Comparison of ENCODE assay signal across 13 cellular contexts in the genomic region with DNA sequence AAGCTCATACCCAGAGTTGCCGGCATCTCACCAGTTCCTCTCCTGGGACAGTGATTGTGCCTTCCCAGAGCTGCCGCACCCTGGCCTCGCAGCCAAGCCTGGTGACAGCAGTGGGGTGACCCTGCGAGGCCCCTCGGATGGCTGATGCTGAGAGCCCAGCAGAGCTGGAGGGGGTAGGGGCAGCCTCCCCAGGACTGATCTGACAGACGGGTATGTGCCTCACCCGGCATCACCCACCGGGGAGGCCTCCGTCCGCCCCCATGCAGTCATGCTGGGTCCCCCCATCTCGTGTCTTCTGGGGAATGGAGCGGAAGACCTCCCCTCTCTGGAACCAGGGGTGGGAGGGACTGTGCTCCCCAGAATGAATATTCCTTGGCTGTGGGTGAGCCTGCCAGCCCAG.
DNase-seq lines count a peak whose midpoint lies in the region; ATAC-seq and TF ChIP-seq lines count a peak whose summit lies in the region.
"Had no signal": no experiment of that assay in that cellular context is flagged by ENCODE, and none has a peak within 500 bp of the region (broad histone marks: within the 10 kb centered on the region; RNA-seq: fewer than 3 reads in every experiment).

No MANE protein-coding gene starts in this region.

- no peaks in the 10 kb centered on the region for H3K27me3 Mint-ChIP-seq in stimulated activated naive CD8-positive, alpha-beta T cell treated with anti-CD3 and anti-CD28 coated beads, Interleukin-15, amount 100 ng/mL, for 72 hours
- no peaks in the 10 kb centered on the region for H3K27me3 Mint-ChIP-seq in activated B cell treated with CpG ODN at 0.5 μM for 24 hours
- no peaks in the 10 kb centered on the region for H3K27me3 Mint-ChIP-seq in stimulated activated memory B cell treated with anti-CD40 and anti-IgM and Interleukin-4, amounts not matched to agents 10 μg/mL and 1 μg/mL and 100 μg/mL, for 72 hours

- POLR2A ChIA-PET in activated B cell treated with CpG ODN at 0.5 μM for 24 hours (lab: Charles Lee) = interaction anchor here (0.7 to 3.8 kb wide), 8 partner anchors 9 to 201 kb away, joined by 3 to 27 read pairs (median 6); partner anchors contain the start of gene FAM53B

- no peaks in the 10 kb centered on the region for H3K27me3 ChIP-seq in effector memory CD4-positive, alpha-beta T cell (replicated peaks; ENCODE audit: control insufficient read depth, insufficient read depth, low read length, poor library complexity, severe bottlenecking)
- H3K27me3 ChIP-seq in thyroid gland = no peaks in the 10 kb centered on the region

- no peaks in the 10 kb centered on the region for H3K36me3 ChIP-seq in KOPT-K1 (ENCODE audit: insufficient read depth, low read length)
- H3K36me3 ChIP-seq in effector memory CD4-positive, alpha-beta T cell (ENCODE audit: control insufficient read depth, insufficient read depth, low read length) = no peaks in the 10 kb centered on the region
- H3K36me3 ChIP-seq in thyroid gland = no peaks in the 10 kb centered on the region

- H3K4me3 ChIP-seq in effector memory CD4-positive, alpha-beta T cell (ENCODE audit: insufficient read depth, low read depth, low read length, poor library complexity, severe bottlenecking) = no peak overlapping the region
- H3K4me3 ChIP-seq in thyroid gland (replicated peaks in 1 of 3) = no peak overlapping the region

- H3K36me3 Mint-ChIP-seq in activated B cell treated with CpG ODN at 0.5 μM for 24 hours (ENCODE audit: low read depth) = no peaks in the 10 kb centered on the region
- no peaks in the 10 kb centered on the region for H3K36me3 Mint-ChIP-seq in stimulated activated memory B cell treated with anti-CD40 and anti-IgM and Interleukin-4, amounts not matched to agents 10 μg/mL and 1 μg/mL and 100 μg/mL, for 72 hours
- H3K36me3 Mint-ChIP-seq: CD14-positive monocyte; CD8-positive, alpha-beta T cell had no signal

- no peaks in the 10 kb centered on the region for H3K9me3 ChIP-seq in KOPT-K1 (ENCODE audit: insufficient read depth, low read length, poor library complexity, severe bottlenecking)
- no peaks in the 10 kb centered on the region for H3K9me3 ChIP-seq in effector memory CD4-positive, alpha-beta T cell (ENCODE audit: control insufficient read depth, low read length)
- no peaks in the 10 kb centered on the region for H3K9me3 ChIP-seq in thyroid gland

- no peaks in the 10 kb centered on the region for H3K9me3 Mint-ChIP-seq in stimulated activated naive CD8-positive, alpha-beta T cell treated with anti-CD3 and anti-CD28 coated beads, Interleukin-15, amount 100 ng/mL, for 72 hours
- no peaks in the 10 kb centered on the region for H3K9me3 Mint-ChIP-seq in activated B cell treated with CpG ODN at 0.5 μM for 24 hours
- H3K9me3 Mint-ChIP-seq in stimulated activated memory B cell treated with anti-CD40 and anti-IgM and Interleukin-4, amounts not matched to agents 10 μg/mL and 1 μg/mL and 100 μg/mL, for 72 hours = no peaks in the 10 kb centered on the region
- H3K9me3 Mint-ChIP-seq: CD14-positive monocyte; CD8-positive, alpha-beta T cell had no signal

- ATAC-seq in stimulated activated naive CD8-positive, alpha-beta T cell treated with anti-CD3 and anti-CD28 coated beads, Interleukin-15, amount 100 ng/mL, for 72 hours = peak; percentile 6
- ATAC-seq in stimulated activated naive CD8-positive, alpha-beta T cell treated with anti-CD3 and anti-CD28 coated beads, Interleukin-15, Interleukin-2, amounts not matched to agents 100 U/mL and 50 U/mL, for 24 hours = no peak
- ATAC-seq in activated B cell treated with CpG ODN at 0.5 μM for 24 hours (ENCODE audit: low read depth) = no peak
- no peak for ATAC-seq in stimulated activated memory B cell treated with anti-CD40 and anti-IgM and Interleukin-4, amounts not matched to agents 10 μg/mL and 1 μg/mL and 100 μg/mL, for 72 hours
- ATAC-seq: CD8-positive, alpha-beta T cell had no signal

- H3K4me1 ChIP-seq in effector memory CD4-positive, alpha-beta T cell (ENCODE audit: control insufficient read depth, insufficient read depth, low read length, poor library complexity, severe bottlenecking) = peaks cover 13% of the 10 kb centered on the region
- H3K4me1 ChIP-seq in thyroid gland = peaks cover 0 to 5% of the 10 kb centered on the region in 2 donors

- TF ChIP-seq CTCF in activated B cell treated with CpG ODN at 0.5 μM for 24 hours (IDR thresholded peaks at IDR 0.05) = no peak
- no peak for TF ChIP-seq CTCF in thyroid gland (IDR thresholded peaks at IDR 0.05)

- peaks cover 27% of the 10 kb centered on the region for H3K4me1 Mint-ChIP-seq in stimulated activated naive CD8-positive, alpha-beta T cell treated with anti-CD3 and anti-CD28 coated beads, Interleukin-15, amount 100 ng/mL, for 72 hours
- peaks cover 93% of the 10 kb centered on the region for H3K4me1 Mint-ChIP-seq in activated B cell treated with CpG ODN at 0.5 μM for 24 hours
- peaks cover 74% of the 10 kb centered on the region for H3K4me1 Mint-ChIP-seq in stimulated activated memory B cell treated with anti-CD40 and anti-IgM and Interleukin-4, amounts not matched to agents 10 μg/mL and 1 μg/mL and 100 μg/mL, for 72 hours

- TF ChIP-seq POLR2A in thyroid gland (IDR thresholded peaks at IDR 0.05) = no peak

- H3K27ac ChIP-seq in KOPT-K1 (ENCODE audit: low read depth, low read length, poor library complexity, severe bottlenecking) (peak overlapping the region; percentile 14), thyroid gland (no peak overlapping the region)
- no peak overlapping the region for H3K27ac ChIP-seq in effector memory CD4-positive, alpha-beta T cell (ENCODE audit: insufficient read depth, low read length, poor library complexity, severe bottlenecking)

- no peak for DNase-seq in stimulated activated naive CD8-positive, alpha-beta T cell treated with anti-CD3 and anti-CD28 coated beads, Interleukin-15, amount 100 ng/mL, for 72 hours
- DNase-seq in stimulated activated naive CD8-positive, alpha-beta T cell treated with anti-CD3 and anti-CD28 coated beads, Interleukin-15, Interleukin-2, amounts not matched to agents 100 U/mL and 50 U/mL, for 24 hours = no peak
- DNase-seq in activated B cell treated with CpG ODN at 0.5 μM for 24 hours (no peak), thyroid gland (no peak)
- no peak for DNase-seq in effector memory CD4-positive, alpha-beta T cell
- no peak for DNase-seq in activated CD4-positive, alpha-beta T cell treated with anti-CD3 and anti-CD28 coated beads, Interleukin-2, amount 50 U/mL, for 4 hours
- DNase-seq: 8988T; CD8-positive, alpha-beta T cell; COR-L47; DMS53 had no signal

- CTCF ChIA-PET in activated B cell treated with CpG ODN at 0.5 μM for 24 hours (lab: Charles Lee) = interaction anchor here (1.2 to 2.7 kb wide), 6 partner anchors 9 to 201 kb away, joined by 3 to 10 read pairs (median 6); partner anchors contain the start of gene LHPP

- H3K4me3 Mint-ChIP-seq in stimulated activated naive CD8-positive, alpha-beta T cell treated with anti-CD3 and anti-CD28 coated beads, Interleukin-15, amount 100 ng/mL, for 72 hours = no peak overlapping the region
- H3K4me3 Mint-ChIP-seq in activated B cell treated with CpG ODN at 0.5 μM for 24 hours = no peak overlapping the region
- H3K4me3 Mint-ChIP-seq in stimulated activated memory B cell treated with anti-CD40 and anti-IgM and Interleukin-4, amounts not matched to agents 10 μg/mL and 1 μg/mL and 100 μg/mL, for 72 hours = no peak overlapping the region
- H3K4me3 Mint-ChIP-seq: CD14-positive monocyte; CD8-positive, alpha-beta T cell had no signal

- intact Hi-C loops in activated B cell treated with CpG ODN at 0.5 μM for 24 hours (cut with micrococcal nuclease) (no loop called here), thyroid gland (cut with DNase I) (no loop called here)

- WGBS in thyroid gland, 2 donors = 76 to 89% methylated on average over 10 to 11 of the region's 12 CpGs

- peak overlapping the region in 1 of 2 donors; percentile 63 for H3K27ac Mint-ChIP-seq in stimulated activated naive CD8-positive, alpha-beta T cell treated with anti-CD3 and anti-CD28 coated beads, Interleukin-15, amount 100 ng/mL, for 72 hours
- peak overlapping the region; percentile 77 for H3K27ac Mint-ChIP-seq in activated B cell treated with CpG ODN at 0.5 μM for 24 hours
- H3K27ac Mint-ChIP-seq in stimulated activated memory B cell treated with anti-CD40 and anti-IgM and Interleukin-4, amounts not matched to agents 10 μg/mL and 1 μg/mL and 100 μg/mL, for 72 hours = peak overlapping the region; percentile 81
- H3K27ac Mint-ChIP-seq: CD8-positive, alpha-beta T cell had no signal
